In genomic region chr6:15882345-15882744, GRCh38 we compare ENCODE assay signal across 26 cellular contexts.
"Had no signal": no experiment of that assay in that cellular context is flagged by ENCODE, and none has a peak within 500 bp of the region (broad histone marks: within the 10 kb centered on the region; RNA-seq: fewer than 3 reads in every experiment).

No MANE protein-coding gene starts in this region.

- H3K27ac ChIP-seq: body of pancreas, breast epithelium, SK-N-MC had no signal

- H3K27ac Mint-ChIP-seq: activated CD4-positive, alpha-beta T cell treated with anti-CD3 and anti-CD28 coated beads, Interleukin-2, amount 10 ng/mL, durations not matched to agents 24 days and 14 days; activated CD8-positive, alpha-beta T cell treated with anti-CD3 and anti-CD28 coated beads, Interleukin-2, amount 10 ng/mL, durations not matched to agents 7 days and 5 days; activated naive CD4-positive, alpha-beta T cell treated with anti-CD3 and anti-CD28 coated beads, Interleukin-2, amount 50 U/mL, for 24 hours; activated T-cell treated with anti-CD3 and anti-CD28 coated beads, Interleukin-2, amount 50 U/mL, for 24 hours; activated T-helper 2 cell treated with anti-CD3 and anti-CD28 coated beads, Interferon-gamma antibody, Interleukin-2, Interleukin-4, amounts not matched to agents 10 μg/mL and 5 μg/mL and 100 μg/mL, durations not matched to agents 14 hours and 24 hours and 36 hours; T-helper 1 cell treated with Interleukin-12 subunit alpha and Interleukin-12 subunit beta and Interleukin-4 antibody, amounts not matched to agents 30 μg/mL and 1 μg/mL, for 36 hours; T-helper 2 cell treated with Interferon-gamma antibody and Interleukin-4, amounts not matched to agents 5 μg/mL and 100 μg/mL, for 36 hours had no signal

- H3K27me3 ChIP-seq: body of pancreas, breast epithelium, MG63 had no signal

- H3K36me3 Mint-ChIP-seq: activated naive CD4-positive, alpha-beta T cell treated with anti-CD3 and anti-CD28 coated beads, Interleukin-2, amount 50 U/mL, for 24 hours had no signal

- DNase-seq: activated CD4-positive, alpha-beta T cell treated with anti-CD3 and anti-CD28 coated beads, Interleukin-2, amount 10 ng/mL, durations not matched to agents 24 days and 14 days; activated CD4-positive, alpha-beta T cell treated with anti-CD3 and anti-CD28 coated beads, Interleukin-2, amount 50 U/mL, for 48 hours; activated CD8-positive, alpha-beta T cell treated with anti-CD3 and anti-CD28 coated beads, Interleukin-2, amount 10 ng/mL, durations not matched to agents 7 days and 5 days; activated gamma-delta T cell; activated naive CD4-positive, alpha-beta T cell treated with Interleukin-2 at 50 U/mL for 16 hours; activated naive CD8-positive, alpha-beta T cell treated with anti-CD3 and anti-CD28 coated beads, Interleukin-2, amount 10 ng/mL, durations not matched to agents 7 days and 5 days; activated T-cell treated with anti-CD3 and anti-CD28 coated beads, Interleukin-2, amount 50 U/mL, for 24 hours; body of pancreas; Kasumi-1; MG63; MV-4-11; NCI-H1092; NCI-H1436 treated with DMSO at 0.1 percent for 48 hours; NCI-H1694 treated with DMSO at 0.1 percent for 48 hours; NCI-H2029; NCI-H345; NCI-H524 treated with DMSO at 0.1 percent for 48 hours; Right ventricle myocardium superior had no signal

- H3K27me3 Mint-ChIP-seq: activated CD4-positive, alpha-beta T cell treated with anti-CD3 and anti-CD28 coated beads, Interleukin-2, amount 10 ng/mL, durations not matched to agents 24 days and 14 days; activated naive CD4-positive, alpha-beta T cell treated with anti-CD3 and anti-CD28 coated beads, Interleukin-2, amount 50 U/mL, for 24 hours; activated T-cell treated with anti-CD3 and anti-CD28 coated beads, Interleukin-2, amount 50 U/mL, for 24 hours had no signal

- H3K4me3 ChIP-seq: body of pancreas, breast epithelium, MG63, SK-N-MC had no signal

- H3K9me3 ChIP-seq: body of pancreas, breast epithelium, MG63 had no signal

- H3K4me1 ChIP-seq: body of pancreas, breast epithelium had no signal

- ATAC-seq: activated CD8-positive, alpha-beta T cell treated with anti-CD3 and anti-CD28 coated beads, Interleukin-2, amount 10 ng/mL, durations not matched to agents 7 days and 5 days; body of pancreas had no signal

- H3K36me3 ChIP-seq: breast epithelium, MG63 had no signal

- FAIRE-seq: astrocyte, TTC549 had no signal

- H3K4me3 Mint-ChIP-seq: activated CD4-positive, alpha-beta T cell treated with anti-CD3 and anti-CD28 coated beads, Interleukin-2, amount 10 ng/mL, durations not matched to agents 24 days and 14 days; activated CD8-positive, alpha-beta T cell treated with anti-CD3 and anti-CD28 coated beads, Interleukin-2, amount 10 ng/mL, durations not matched to agents 7 days and 5 days; activated naive CD4-positive, alpha-beta T cell treated with anti-CD3 and anti-CD28 coated beads, Interleukin-2, amount 50 U/mL, for 24 hours; activated naive CD8-positive, alpha-beta T cell treated with anti-CD3 and anti-CD28 coated beads, Interleukin-2, amount 10 ng/mL, durations not matched to agents 7 days and 5 days; activated T-cell treated with anti-CD3 and anti-CD28 coated beads, Interleukin-2, amount 50 U/mL, for 24 hours; T-helper 1 cell treated with Interleukin-12 subunit alpha and Interleukin-12 subunit beta and Interleukin-4 antibody, amounts not matched to agents 30 μg/mL and 1 μg/mL, for 36 hours; T-helper 2 cell treated with Interferon-gamma antibody and Interleukin-4, amounts not matched to agents 5 μg/mL and 100 μg/mL, for 36 hours had no signal

- H3K9me3 Mint-ChIP-seq: activated naive CD4-positive, alpha-beta T cell treated with anti-CD3 and anti-CD28 coated beads, Interleukin-2, amount 50 U/mL, for 24 hours; activated T-cell treated with anti-CD3 and anti-CD28 coated beads, Interleukin-2, amount 50 U/mL, for 24 hours; activated T-helper 2 cell treated with anti-CD3 and anti-CD28 coated beads, Interferon-gamma antibody, Interleukin-2, Interleukin-4, amounts not matched to agents 10 μg/mL and 5 μg/mL and 100 μg/mL, durations not matched to agents 14 hours and 24 hours and 36 hours; T-helper 1 cell treated with Interleukin-12 subunit alpha and Interleukin-12 subunit beta and Interleukin-4 antibody, amounts not matched to agents 30 μg/mL and 1 μg/mL, for 36 hours had no signal
